25 cellular contexts compared by ENCODE assay signal in the genomic region with DNA sequence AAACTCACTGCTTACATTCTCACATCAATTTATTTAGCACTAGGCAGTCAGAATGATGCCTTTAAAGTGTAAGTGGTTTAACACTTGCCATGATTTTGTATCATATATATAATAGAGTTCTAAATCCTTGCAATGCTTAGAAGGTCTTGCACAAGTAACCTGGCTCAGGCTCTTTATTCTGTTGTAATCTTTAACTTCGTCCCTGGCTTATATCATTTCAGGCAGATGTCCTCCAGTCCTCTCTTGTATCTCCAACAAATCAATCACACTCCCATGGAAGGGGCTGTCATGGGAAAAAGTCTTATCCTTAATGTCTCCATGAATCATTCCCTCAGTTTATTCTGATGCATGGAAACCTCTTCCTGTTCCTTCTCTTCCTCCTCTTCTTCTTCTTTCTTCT.
DNase-seq lines count a peak whose midpoint lies in the region; ATAC-seq and TF ChIP-seq lines count a peak whose summit lies in the region.
"Had no signal": no experiment of that assay in that cellular context is flagged by ENCODE, and none has a peak within 500 bp of the region (broad histone marks: within the 10 kb centered on the region; RNA-seq: fewer than 3 reads in every experiment).

No MANE protein-coding gene starts in this region.

- ATAC-seq in Right ventricle myocardium superior (ENCODE audit: poor library complexity) (no peak), right lobe of liver (peak; percentile 81 to 85 (median 82)), body of pancreas (no peak), GM18870 (IDR thresholded peaks at IDR 0.05; ENCODE audit: unreplicated experiment) (no peak)
- ATAC-seq: GM23338, Panc1 had no signal

- intact Hi-C loops in Right ventricle myocardium superior (cut with DNase I) (no loop called here), right lobe of liver (cut with DNase I) (no loop called here), body of pancreas (cut with DNase I) (no loop called here)

- H3K4me3 ChIP-seq in cardiac muscle cell (no peak overlapping the region), epithelial cell of proximal tubule (ENCODE audit: low read depth, low read length) (no peak overlapping the region), right lobe of liver (no peak overlapping the region), body of pancreas (no peak overlapping the region)
- H3K4me3 ChIP-seq: BLaER1 treated with 17β-estradiol and CSF1 and Interleukin-3, amounts not matched to agents 10 nM and 100 nM; GM23338; MG63; SK-N-MC had no signal

- peak; percentile 3 to 78 for DNase-seq in cardiac muscle cell (ENCODE audit: low read depth in 1 of 2, low spot score in 1 of 2)
- DNase-seq in Right ventricle myocardium superior = no peak
- peak; percentile 35 for DNase-seq in epithelial cell of proximal tubule (ENCODE audit: low read depth)
- no peak for DNase-seq in right lobe of liver
- DNase-seq in body of pancreas = no peak
- DNase-seq in SW 1271 (lab: John Stamatoyannopoulos, UW) = no peak
- DNase-seq: CD4-positive, alpha-beta T cell; COR-L47; DMS53; H9; KBM-7; MG63; NCI-H1105 treated with DMSO at 0.1 percent for 48 hours; NCI-H146; NCI-H1930; NCI-H2107; NCI-H446 treated with DMSO at 0.1 percent for 48 hours; NCI-H526; SHP77 treated with DMSO at 0.1 percent for 48 hours had no signal

- TF ChIP-seq POLR2A in right lobe of liver (IDR thresholded peaks at IDR 0.05) (no peak), body of pancreas (IDR thresholded peaks at IDR 0.05) (no peak)

- peaks cover 4% of the 10 kb centered on the region for H3K9me3 ChIP-seq in cardiac muscle cell (ENCODE audit: low read depth)
- H3K9me3 ChIP-seq in right lobe of liver = no peaks in the 10 kb centered on the region
- H3K9me3 ChIP-seq in body of pancreas = peaks cover 0 to 3% (median 0%) of the 10 kb centered on the region in 3 donors
- H3K9me3 ChIP-seq: MG63 had no signal

- 29% methylated on average over 1 of the region's 1 CpG for WGBS in right lobe of liver (ENCODE audit: insufficient coverage, low coverage, low lambda C conversion rate, missing lambda C conversion rate)
- WGBS in body of pancreas, 2 donors = 27 to 35% methylated on average over 1 of the region's 1 CpG

- H3K27me3 ChIP-seq in cardiac muscle cell = no peaks in the 10 kb centered on the region
- no peaks in the 10 kb centered on the region for H3K27me3 ChIP-seq in right lobe of liver
- no peaks in the 10 kb centered on the region for H3K27me3 ChIP-seq in body of pancreas
- H3K27me3 ChIP-seq: MG63 had no signal

- TF ChIP-seq CTCF in cardiac muscle cell (IDR thresholded peaks at IDR 0.05; ENCODE audit: low read depth, low read length) (no peak), epithelial cell of proximal tubule (conservative IDR thresholded peaks at IDR 0.05; ENCODE audit: low read depth, low read length) (no peak), right lobe of liver (IDR thresholded peaks at IDR 0.05) (no peak), body of pancreas (IDR thresholded peaks at IDR 0.05) (no peak)

- H3K27ac ChIP-seq in cardiac muscle cell (no peak overlapping the region), right lobe of liver (peak overlapping the region in 1 of 3 donors; percentile 70), body of pancreas (no peak overlapping the region)
- H3K27ac ChIP-seq: BLaER1 treated with 17β-estradiol and CSF1 and Interleukin-3, amounts not matched to agents 10 nM and 100 nM; RWPE1; SK-N-MC had no signal

- H3K36me3 ChIP-seq in cardiac muscle cell = no peaks in the 10 kb centered on the region
- peaks cover 0 to 2% (median 0%) of the 10 kb centered on the region in 4 donors for H3K36me3 ChIP-seq in right lobe of liver
- H3K36me3 ChIP-seq in body of pancreas (replicated peaks in 1 of 2; ENCODE audit: insufficient read depth in 1 of 2, low read depth in 2 of 2) = no peaks in the 10 kb centered on the region
- H3K36me3 ChIP-seq: BLaER1 treated with 17β-estradiol and CSF1 and Interleukin-3, amounts not matched to agents 10 nM and 100 nM; MG63 had no signal

- peaks cover 13% of the 10 kb centered on the region for H3K4me1 ChIP-seq in cardiac muscle cell (ENCODE audit: low read depth)
- peaks cover 0 to 13% (median 5%) of the 10 kb centered on the region in 4 donors for H3K4me1 ChIP-seq in right lobe of liver
- no peaks in the 10 kb centered on the region for H3K4me1 ChIP-seq in body of pancreas

Comparison
In these comparisons a context has a peak if more than half of its experiments do, and no peak if none do; other contexts are left out.
1. DNase-seq: peak in cardiac muscle cell (2 of 2) and epithelial cell of proximal tubule (single experiment); none in Right ventricle myocardium superior (single experiment), right lobe of liver (0 of 3), body of pancreas (0 of 4) and SW 1271 (0 of 2).
2. ATAC-seq: peak in right lobe of liver (4 of 4); none in Right ventricle myocardium superior (single experiment), body of pancreas (single experiment) and GM18870 (single experiment).